1 cellular context compared by ENCODE assay signal in genomic region chr17:75323043-75323591, GRCh38.
TF ChIP-seq lines count a peak whose summit lies in the region.

No MANE protein-coding gene starts in this region.

TF ChIP-seq in HepG2, 621 proteins besides CTCF, POLR2A, EP300 and RAD21 (continued from another document and continues in another):
- TF ChIP-seq HBP1 (CRISPR knock-in tag; IDR thresholded peaks at IDR 0.05; ENCODE audit: low read depth): 0 out of 2 replicates have a peak, but pooled peaks have one; percentile 37
- TF ChIP-seq ZNF432 (CRISPR knock-in tag; IDR thresholded peaks at IDR 0.05; ENCODE audit: borderline replicate concordance): no peak
- no peak for TF ChIP-seq ZNF761 (CRISPR knock-in tag; conservative IDR thresholded peaks at IDR 0.05)
- TF ChIP-seq CEBPZ (IDR thresholded peaks at IDR 0.05; ENCODE audit: low read length): no peak
- peak; percentile 69; the same call in 1 of the 2 replicates for TF ChIP-seq TFAP4 (IDR thresholded peaks at IDR 0.05; ENCODE audit: borderline replicate concordance, low read depth)
- 0 out of 2 replicates have a peak, but pooled peaks have one; percentile 27 for TF ChIP-seq IKZF5 (CRISPR knock-in tag; IDR thresholded peaks at IDR 0.05)
- TF ChIP-seq SOX5 (CRISPR knock-in tag; IDR thresholded peaks at IDR 0.05; ENCODE audit: borderline replicate concordance): peak; percentile 25; the same call in 1 of the 2 replicates
- no peak for TF ChIP-seq MATR3 (CRISPR knock-in tag; IDR thresholded peaks at IDR 0.05)
- no peak for TF ChIP-seq NPAS2 (CRISPR knock-in tag; IDR thresholded peaks at IDR 0.05; ENCODE audit: borderline replicate concordance)
- TF ChIP-seq ZNF460 (CRISPR knock-in tag; IDR thresholded peaks at IDR 0.05; ENCODE audit: borderline replicate concordance): no peak; the same call in 1 of the 2 replicates
- TF ChIP-seq PHB2 (IDR thresholded peaks at IDR 0.05; ENCODE audit: partially characterized antibody): no peak
- no peak for TF ChIP-seq AFF4 (CRISPR knock-in tag; IDR thresholded peaks at IDR 0.05)
- TF ChIP-seq MEIS2 (CRISPR knock-in tag; IDR thresholded peaks at IDR 0.05): no peak
- no peak for TF ChIP-seq ZNF484 (CRISPR knock-in tag; IDR thresholded peaks at IDR 0.05; ENCODE audit: borderline replicate concordance, low read depth)
- no peak for TF ChIP-seq ZNF639 (CRISPR knock-in tag; conservative IDR thresholded peaks at IDR 0.05)
- TF ChIP-seq ZNF33B (CRISPR knock-in tag; IDR thresholded peaks at IDR 0.05): no peak
- 0 out of 2 replicates have a peak, but pooled peaks have one; percentile 39 for TF ChIP-seq ZBTB33 (CRISPR knock-in tag; IDR thresholded peaks at IDR 0.05)
- no peak for TF ChIP-seq THAP7 (CRISPR knock-in tag; IDR thresholded peaks at IDR 0.05)
- TF ChIP-seq BCL6 (CRISPR knock-in tag; IDR thresholded peaks at IDR 0.05): no peak
- no peak for TF ChIP-seq RFXAP (CRISPR knock-in tag; IDR thresholded peaks at IDR 0.05; ENCODE audit: borderline replicate concordance)
- TF ChIP-seq ZNF431 (CRISPR knock-in tag; IDR thresholded peaks at IDR 0.05; ENCODE audit: borderline replicate concordance, low read depth): no peak
- peak; percentile 93 for TF ChIP-seq ZNF24 (IDR thresholded peaks at IDR 0.05)
- no peak for TF ChIP-seq KAT7 (CRISPR knock-in tag; IDR thresholded peaks at IDR 0.05; ENCODE audit: borderline replicate concordance)
- no peak for TF ChIP-seq DZIP1 (CRISPR knock-in tag; IDR thresholded peaks at IDR 0.05)
- no peak for TF ChIP-seq HOXA7 (CRISPR knock-in tag; IDR thresholded peaks at IDR 0.05)
- TF ChIP-seq AHDC1 (CRISPR knock-in tag; IDR thresholded peaks at IDR 0.05; ENCODE audit: borderline replicate concordance): peak; percentile 47; the same call in 1 of the 2 replicates
- TF ChIP-seq EHMT2 (IDR thresholded peaks at IDR 0.05; ENCODE audit: borderline replicate concordance, low read depth, low read length): no peak
- no peak for TF ChIP-seq ZEB1 (IDR thresholded peaks at IDR 0.05; ENCODE audit: insufficient replicate concordance, low read depth)
- TF ChIP-seq ZNF382 (CRISPR knock-in tag; IDR thresholded peaks at IDR 0.05; ENCODE audit: borderline replicate concordance): no peak
- TF ChIP-seq FOXA1 (IDR thresholded peaks at IDR 0.05): no peak
- TF ChIP-seq FOXA1 (CRISPR knock-in tag; IDR thresholded peaks at IDR 0.05): no peak
- no peak for TF ChIP-seq SP140L (CRISPR knock-in tag; IDR thresholded peaks at IDR 0.05; ENCODE audit: borderline replicate concordance)
